Comparison of ENCODE assay signal across 1 cellular context in genomic region chr3:126886217-126886616, GRCh38.
TF ChIP-seq lines count a peak whose summit lies in the region.

No MANE protein-coding gene starts in this region.

TF ChIP-seq in K562, 482 proteins besides CTCF, POLR2A, EP300 and RAD21 (continued from another document and continues in another):
- TF ChIP-seq YY1 (IDR thresholded peaks at IDR 0.05; ENCODE audit: borderline replicate concordance in 1 of 3, control insufficient read depth in 1 of 3, extremely low read depth in 1 of 3, insufficient read depth in 3 of 3, insufficient read length in 1 of 3, insufficient replicate concordance in 2 of 3, low read depth in 1 of 3, low read length in 2 of 3) (no peak), FOS (IDR thresholded peaks at IDR 0.05; ENCODE audit: extremely low read depth, insufficient read length) (peak; percentile 39), FOSL1 (tag; conservative IDR thresholded peaks at IDR 0.05) (peak; percentile 73), SMARCC2 (IDR thresholded peaks at IDR 0.05; ENCODE audit: low read depth) (peak; percentile 72), TEAD2 (tag; IDR thresholded peaks at IDR 0.05) (no peak), KDM4B (IDR thresholded peaks at IDR 0.05; ENCODE audit: borderline replicate concordance in 2 of 2, low read depth in 1 of 2) (no peak), PCBP1 (IDR thresholded peaks at IDR 0.05; ENCODE audit: low read depth, low read length, poor library complexity, severe bottlenecking) (no peak), RBM17 (IDR thresholded peaks at IDR 0.05; ENCODE audit: borderline replicate concordance, low read depth, low read length) (no peak), TFAM (CRISPR knock-in tag; conservative IDR thresholded peaks at IDR 0.05) (no peak), ZNF609 (CRISPR knock-in tag; IDR thresholded peaks at IDR 0.05; ENCODE audit: borderline replicate concordance) (no peak), SPI1 (IDR thresholded peaks at IDR 0.05; ENCODE audit: borderline replicate concordance, low read depth, low read length) (no peak), FOXA3 (CRISPR knock-in tag; conservative IDR thresholded peaks at IDR 0.05 in 1 of 2, IDR thresholded peaks at IDR 0.05 in 1 of 2) (no peak), NFIX (CRISPR knock-in tag; IDR thresholded peaks at IDR 0.05; ENCODE audit: low read depth) (no peak), HMG20B (CRISPR knock-in tag; IDR thresholded peaks at IDR 0.05) (no peak), ZNF140 (CRISPR knock-in tag; IDR thresholded peaks at IDR 0.05) (no peak), TAF15 (IDR thresholded peaks at IDR 0.05; ENCODE audit: low read depth, low read length) (no peak), ATF3 (IDR thresholded peaks at IDR 0.05) (peak; percentile 43; the same call in 1 of the 2 replicates), ATF3 (CRISPR knock-in tag; conservative IDR thresholded peaks at IDR 0.05) (no peak), ZBTB49 (CRISPR knock-in tag; IDR thresholded peaks at IDR 0.05; ENCODE audit: borderline replicate concordance) (no peak), SOX6 (IDR thresholded peaks at IDR 0.05) (peak; percentile 90), ZNF780A (CRISPR knock-in tag; IDR thresholded peaks at IDR 0.05) (no peak), SAFB (IDR thresholded peaks at IDR 0.05; ENCODE audit: borderline replicate concordance, low read depth, low read length) (no peak), ZNF316 (IDR thresholded peaks at IDR 0.05) (no peak), SIX5 (IDR thresholded peaks at IDR 0.05; ENCODE audit: borderline replicate concordance in 1 of 2, insufficient read depth in 1 of 2, low read depth in 1 of 2, low read length in 2 of 2) (no peak), POLR2H (tag; IDR thresholded peaks at IDR 0.05; ENCODE audit: low read depth) (no peak), POLR2AphosphoS5 (IDR thresholded peaks at IDR 0.05; ENCODE audit: control insufficient read depth, insufficient read depth, low read depth, low read length) (no peak), SETDB1 (IDR thresholded peaks at IDR 0.05; ENCODE audit: low read length) (no peak), U2AF1 (optimal IDR thresholded peaks at IDR 0.05; ENCODE audit: low read depth, low read length) (no peak), ZBTB8A (IDR thresholded peaks at IDR 0.05; ENCODE audit: partially characterized antibody) (no peak), TRIM25 (IDR thresholded peaks at IDR 0.05; ENCODE audit: borderline replicate concordance) (no peak), TARDBP (IDR thresholded peaks at IDR 0.05) (no peak), CC2D1A (IDR thresholded peaks at IDR 0.05) (no peak), COPS2 (conservative IDR thresholded peaks at IDR 0.05) (no peak)
- TF ChIP-seq, protein P1, sequence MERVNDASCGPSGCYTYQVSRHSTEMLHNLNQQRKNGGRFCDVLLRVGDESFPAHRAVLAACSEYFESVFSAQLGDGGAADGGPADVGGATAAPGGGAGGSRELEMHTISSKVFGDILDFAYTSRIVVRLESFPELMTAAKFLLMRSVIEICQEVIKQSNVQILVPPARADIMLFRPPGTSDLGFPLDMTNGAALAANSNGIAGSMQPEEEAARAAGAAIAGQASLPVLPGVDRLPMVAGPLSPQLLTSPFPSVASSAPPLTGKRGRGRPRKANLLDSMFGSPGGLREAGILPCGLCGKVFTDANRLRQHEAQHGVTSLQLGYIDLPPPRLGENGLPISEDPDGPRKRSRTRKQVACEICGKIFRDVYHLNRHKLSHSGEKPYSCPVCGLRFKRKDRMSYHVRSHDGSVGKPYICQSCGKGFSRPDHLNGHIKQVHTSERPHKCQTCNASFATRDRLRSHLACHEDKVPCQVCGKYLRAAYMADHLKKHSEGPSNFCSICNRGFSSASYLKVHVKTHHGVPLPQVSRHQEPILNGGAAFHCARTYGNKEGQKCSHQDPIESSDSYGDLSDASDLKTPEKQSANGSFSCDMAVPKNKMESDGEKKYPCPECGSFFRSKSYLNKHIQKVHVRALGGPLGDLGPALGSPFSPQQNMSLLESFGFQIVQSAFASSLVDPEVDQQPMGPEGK (CRISPR knock-in tag; IDR thresholded peaks at IDR 0.05; ENCODE audit: borderline replicate concordance): no peak
- TF ChIP-seq, protein P2, sequence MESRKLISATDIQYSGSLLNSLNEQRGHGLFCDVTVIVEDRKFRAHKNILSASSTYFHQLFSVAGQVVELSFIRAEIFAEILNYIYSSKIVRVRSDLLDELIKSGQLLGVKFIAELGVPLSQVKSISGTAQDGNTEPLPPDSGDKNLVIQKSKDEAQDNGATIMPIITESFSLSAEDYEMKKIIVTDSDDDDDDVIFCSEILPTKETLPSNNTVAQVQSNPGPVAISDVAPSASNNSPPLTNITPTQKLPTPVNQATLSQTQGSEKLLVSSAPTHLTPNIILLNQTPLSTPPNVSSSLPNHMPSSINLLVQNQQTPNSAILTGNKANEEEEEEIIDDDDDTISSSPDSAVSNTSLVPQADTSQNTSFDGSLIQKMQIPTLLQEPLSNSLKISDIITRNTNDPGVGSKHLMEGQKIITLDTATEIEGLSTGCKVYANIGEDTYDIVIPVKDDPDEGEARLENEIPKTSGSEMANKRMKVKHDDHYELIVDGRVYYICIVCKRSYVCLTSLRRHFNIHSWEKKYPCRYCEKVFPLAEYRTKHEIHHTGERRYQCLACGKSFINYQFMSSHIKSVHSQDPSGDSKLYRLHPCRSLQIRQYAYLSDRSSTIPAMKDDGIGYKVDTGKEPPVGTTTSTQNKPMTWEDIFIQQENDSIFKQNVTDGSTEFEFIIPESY (CRISPR knock-in tag; IDR thresholded peaks at IDR 0.05): no peak
- TF ChIP-seq, protein P3, sequence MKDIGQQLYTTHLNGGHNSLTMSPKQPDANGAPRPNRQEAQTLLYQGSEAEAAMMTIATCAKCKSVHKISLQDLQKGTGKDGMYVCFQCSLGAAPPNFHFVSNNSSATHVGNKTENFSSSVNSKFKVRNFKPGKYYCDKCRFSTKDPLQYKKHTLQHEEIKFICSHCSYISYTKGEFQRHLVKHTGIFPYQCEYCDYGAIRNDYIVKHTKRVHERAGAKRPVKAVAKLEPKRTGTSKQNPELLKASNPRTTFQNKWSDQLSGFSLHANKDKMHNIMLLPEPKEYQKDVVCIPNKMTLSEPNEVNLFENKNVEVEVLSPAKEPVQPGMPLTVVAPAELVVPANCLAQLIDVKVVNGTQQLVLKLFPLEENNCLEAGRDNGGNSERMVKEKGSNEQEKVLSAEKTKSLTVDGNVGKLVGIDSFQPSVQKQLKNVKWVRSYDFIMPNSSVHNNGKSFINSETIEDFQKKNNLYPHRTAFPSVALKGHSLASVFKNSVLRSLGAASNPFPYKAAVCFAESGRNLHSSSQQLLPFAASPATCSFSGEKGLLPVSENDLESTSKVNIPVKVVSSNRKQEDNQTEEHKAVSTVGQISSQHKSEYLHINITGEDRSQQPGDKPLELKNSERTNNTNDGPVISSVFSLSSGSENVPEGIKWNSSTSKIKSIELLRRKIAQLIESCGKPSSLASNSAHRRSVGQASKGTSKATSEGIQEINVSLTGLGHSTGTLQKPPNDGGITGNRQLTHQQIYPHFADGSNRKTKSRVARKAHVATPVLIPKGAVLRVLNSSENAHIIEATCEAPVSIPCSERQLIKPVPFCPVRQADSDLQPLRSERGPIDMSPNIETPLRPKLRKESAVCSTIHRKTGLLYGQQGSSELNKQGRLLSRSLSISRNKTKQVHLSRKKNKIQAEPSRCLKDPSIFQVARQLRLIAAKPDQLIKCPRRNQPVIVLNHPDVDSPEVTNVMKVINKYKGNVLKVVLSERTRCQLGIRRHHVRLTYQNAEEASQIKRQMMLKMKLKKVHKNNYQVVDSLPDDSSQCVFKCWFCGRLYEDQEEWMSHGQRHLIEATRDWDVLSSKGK (CRISPR knock-in tag; IDR thresholded peaks at IDR 0.05): no peak
- TF ChIP-seq, protein P4, sequence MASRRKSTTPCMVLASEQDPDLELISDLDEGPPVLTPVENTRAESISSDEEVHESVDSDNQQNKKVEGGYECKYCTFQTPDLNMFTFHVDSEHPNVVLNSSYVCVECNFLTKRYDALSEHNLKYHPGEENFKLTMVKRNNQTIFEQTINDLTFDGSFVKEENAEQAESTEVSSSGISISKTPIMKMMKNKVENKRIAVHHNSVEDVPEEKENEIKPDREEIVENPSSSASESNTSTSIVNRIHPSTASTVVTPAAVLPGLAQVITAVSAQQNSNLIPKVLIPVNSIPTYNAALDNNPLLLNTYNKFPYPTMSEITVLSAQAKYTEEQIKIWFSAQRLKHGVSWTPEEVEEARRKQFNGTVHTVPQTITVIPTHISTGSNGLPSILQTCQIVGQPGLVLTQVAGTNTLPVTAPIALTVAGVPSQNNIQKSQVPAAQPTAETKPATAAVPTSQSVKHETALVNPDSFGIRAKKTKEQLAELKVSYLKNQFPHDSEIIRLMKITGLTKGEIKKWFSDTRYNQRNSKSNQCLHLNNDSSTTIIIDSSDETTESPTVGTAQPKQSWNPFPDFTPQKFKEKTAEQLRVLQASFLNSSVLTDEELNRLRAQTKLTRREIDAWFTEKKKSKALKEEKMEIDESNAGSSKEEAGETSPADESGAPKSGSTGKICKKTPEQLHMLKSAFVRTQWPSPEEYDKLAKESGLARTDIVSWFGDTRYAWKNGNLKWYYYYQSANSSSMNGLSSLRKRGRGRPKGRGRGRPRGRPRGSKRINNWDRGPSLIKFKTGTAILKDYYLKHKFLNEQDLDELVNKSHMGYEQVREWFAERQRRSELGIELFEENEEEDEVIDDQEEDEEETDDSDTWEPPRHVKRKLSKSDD (conservative IDR thresholded peaks at IDR 0.05; ENCODE audit: low read length): no peak
- TF ChIP-seq, protein P5, sequence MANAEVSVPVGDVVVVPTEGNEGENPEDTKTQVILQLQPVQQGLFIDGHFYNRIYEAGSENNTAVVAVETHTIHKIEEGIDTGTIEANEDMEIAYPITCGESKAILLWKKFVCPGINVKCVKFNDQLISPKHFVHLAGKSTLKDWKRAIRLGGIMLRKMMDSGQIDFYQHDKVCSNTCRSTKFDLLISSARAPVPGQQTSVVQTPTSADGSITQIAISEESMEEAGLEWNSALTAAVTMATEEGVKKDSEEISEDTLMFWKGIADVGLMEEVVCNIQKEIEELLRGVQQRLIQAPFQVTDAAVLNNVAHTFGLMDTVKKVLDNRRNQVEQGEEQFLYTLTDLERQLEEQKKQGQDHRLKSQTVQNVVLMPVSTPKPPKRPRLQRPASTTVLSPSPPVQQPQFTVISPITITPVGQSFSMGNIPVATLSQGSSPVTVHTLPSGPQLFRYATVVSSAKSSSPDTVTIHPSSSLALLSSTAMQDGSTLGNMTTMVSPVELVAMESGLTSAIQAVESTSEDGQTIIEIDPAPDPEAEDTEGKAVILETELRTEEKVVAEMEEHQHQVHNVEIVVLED (CRISPR knock-in tag; IDR thresholded peaks at IDR 0.05): no peak
